Comparison of ENCODE assay signal across 12 cellular contexts in the genomic region with DNA sequence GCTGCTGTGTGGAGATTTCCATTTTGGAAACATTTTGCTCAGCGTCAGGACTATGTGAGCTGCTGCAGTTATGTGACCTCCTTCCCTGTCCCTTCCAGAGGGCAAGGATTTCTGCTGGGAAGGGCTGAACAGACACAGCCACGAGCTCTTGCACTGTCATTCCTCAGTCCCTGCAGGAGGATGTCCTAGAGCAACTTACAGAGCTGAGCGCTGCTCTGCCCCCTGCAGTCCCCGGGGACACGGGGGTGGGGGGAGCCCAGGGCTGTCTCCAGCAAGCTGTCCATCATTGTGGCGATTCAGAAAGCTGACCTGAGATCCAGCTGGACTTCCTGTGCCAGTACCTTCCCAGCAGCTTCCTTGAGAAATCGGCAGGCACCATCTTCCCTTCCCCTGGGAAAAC. TPM values are rescaled to one million over a fixed set of nuclear protein-coding genes. Genes with fewer than 3 reads are reported as not detected.
DNase-seq lines count a peak whose midpoint lies in the region; ATAC-seq and TF ChIP-seq lines count a peak whose summit lies in the region.
"Had no signal": no experiment of that assay in that cellular context is flagged by ENCODE, and none has a peak within 500 bp of the region (broad histone marks: within the 10 kb centered on the region; RNA-seq: fewer than 3 reads in every experiment).

No MANE protein-coding gene starts in this region.

- no peaks in the 10 kb centered on the region for H3K36me3 Mint-ChIP-seq in activated T-cell treated with anti-CD3 and anti-CD28 coated beads, Interleukin-2, amount 50 U/mL, for 24 hours (ENCODE audit: low read depth)

- H2AFZ ChIP-seq in osteoblast (ENCODE audit: low read length) = peak overlapping the region; percentile 52

- H3K4me1 ChIP-seq in cardiac muscle cell (ENCODE audit: low read depth) (peaks cover 1% of the 10 kb centered on the region), osteoblast (ENCODE audit: insufficient read depth, low read length) (peaks cover 3% of the 10 kb centered on the region)
- H3K4me1 ChIP-seq: thyroid gland had no signal

- H3K4me3 Mint-ChIP-seq in activated T-cell treated with anti-CD3 and anti-CD28 coated beads, Interleukin-2, amount 50 U/mL, for 24 hours = no peak overlapping the region

- no peak overlapping the region for H3K27ac Mint-ChIP-seq in activated T-cell treated with anti-CD3 and anti-CD28 coated beads, Interleukin-2, amount 50 U/mL, for 24 hours

- H3K4me1 Mint-ChIP-seq in activated T-cell treated with anti-CD3 and anti-CD28 coated beads, Interleukin-2, amount 50 U/mL, for 24 hours (ENCODE audit: low read depth) = no peaks in the 10 kb centered on the region

- peak; percentile 76 for DNase-seq in SK-N-DZ (ENCODE audit: low spot score)
- DNase-seq in cardiac muscle cell (ENCODE audit: low read depth in 1 of 2, low spot score in 1 of 2) = peak; percentile 7 to 28
- no peak for DNase-seq in osteoblast (ENCODE audit: insufficient read length, low spot score, missing footprints)
- no peak for DNase-seq in activated T-cell treated with anti-CD3 and anti-CD28 coated beads, Interleukin-2, amount 50 U/mL, for 24 hours
- DNase-seq in NCI-H2107 (lab: John Stamatoyannopoulos, UW) = no peak
- no peak for DNase-seq in NCI-H526 (lab: John Stamatoyannopoulos, UW)
- no peak for DNase-seq in activated T-cell treated with anti-CD3 and anti-CD28 coated beads, Interleukin-2, amount 50 U/mL, for 1 hour
- DNase-seq: activated effector memory CD4-positive, alpha-beta T cell treated with Interleukin-2 at 50 U/mL for 16 hours; NCI-H510A treated with DMSO at 0.1 percent for 48 hours; thyroid gland had no signal

- H4K20me1 ChIP-seq in osteoblast (ENCODE audit: insufficient read depth, low read length) = no peaks in the 10 kb centered on the region

- H3K4me2 ChIP-seq in osteoblast (ENCODE audit: insufficient read depth, low read length) = peak overlapping the region; percentile 54

- no peaks in the 10 kb centered on the region for H3K36me3 ChIP-seq in cardiac muscle cell
- H3K36me3 ChIP-seq in osteoblast (ENCODE audit: insufficient read depth, low read length) = no peaks in the 10 kb centered on the region
- H3K36me3 ChIP-seq: thyroid gland had no signal

- H3K79me2 ChIP-seq in osteoblast (ENCODE audit: insufficient read depth, low read length) = no peaks in the 10 kb centered on the region

- no peaks in the 10 kb centered on the region for H3K9me3 Mint-ChIP-seq in activated T-cell treated with anti-CD3 and anti-CD28 coated beads, Interleukin-2, amount 50 U/mL, for 24 hours

- peaks cover 47% of the 10 kb centered on the region for H3K27me3 Mint-ChIP-seq in activated T-cell treated with anti-CD3 and anti-CD28 coated beads, Interleukin-2, amount 50 U/mL, for 24 hours

- no peak overlapping the region for H3K4me3 ChIP-seq in cardiac muscle cell
- H3K4me3 ChIP-seq in osteoblast (ENCODE audit: insufficient read depth, low read length) = peak overlapping the region; percentile 34
- H3K4me3 ChIP-seq: thyroid gland had no signal

- H3K27ac ChIP-seq in cardiac muscle cell (no peak overlapping the region), osteoblast (ENCODE audit: low read depth, low read length) (no peak overlapping the region)
- H3K27ac ChIP-seq: thyroid gland had no signal

- no peak for TF ChIP-seq CTCF in cardiac muscle cell (IDR thresholded peaks at IDR 0.05; ENCODE audit: low read depth, low read length)
- no peak for TF ChIP-seq CTCF in osteoblast (IDR thresholded peaks at IDR 0.05; ENCODE audit: extremely low read depth, low read depth, low read length)

- peak; percentile 63 for ATAC-seq in GM19463 (IDR thresholded peaks at IDR 0.05; ENCODE audit: unreplicated experiment)
- ATAC-seq: esophagus mucosa had no signal

- H3K27me3 ChIP-seq in cardiac muscle cell (no peaks in the 10 kb centered on the region), osteoblast (ENCODE audit: insufficient read depth, low read length) (peaks cover 8% of the 10 kb centered on the region)
- H3K27me3 ChIP-seq: thyroid gland had no signal

- H3K9me3 ChIP-seq in cardiac muscle cell (ENCODE audit: low read depth) (no peaks in the 10 kb centered on the region), osteoblast (ENCODE audit: low read depth, low read length) (no peaks in the 10 kb centered on the region)
- H3K9me3 ChIP-seq: thyroid gland had no signal

RNA-seq across cellular contexts. Expression of a gene that starts 28.0 kb away (rescaled TPM):
- polyA plus RNA-seq in SK-N-DZ (2014; cell fraction: cytosol; rRNA removed) = 86.5 and 93.2 TPM in 2 replicates
- 32.0 and 53.3 TPM in 2 replicates for polyA plus RNA-seq in SK-N-DZ (2014; cell fraction: nucleus; rRNA removed)
- total RNA-seq in cardiac muscle cell = 142 and 258 TPM in 2 replicates
- 95.6 and 119 TPM in 2 replicates for polyA plus RNA-seq in cardiac muscle cell
- 123 and 164 TPM in 2 replicates for total RNA-seq in osteoblast

Comparison
In these comparisons a context has a peak if more than half of its experiments do, and no peak if none do; other contexts are left out.
1. DNase-seq: peak in SK-N-DZ (single experiment) and cardiac muscle cell (2 of 2); none in osteoblast (single experiment), activated T-cell treated with anti-CD3 and anti-CD28 coated beads, Interleukin-2, amount 50 U/mL, for 24 hours (single experiment), NCI-H2107 (single experiment), NCI-H526 (0 of 2) and activated T-cell treated with anti-CD3 and anti-CD28 coated beads, Interleukin-2, amount 50 U/mL, for 1 hour (single experiment).